Comparison of ENCODE assay signal across 12 cellular contexts in genomic region chr10:43323245-43323644, GRCh38. TPM values are rescaled to one million over a fixed set of nuclear protein-coding genes. Genes with fewer than 3 reads are reported as not detected.
DNase-seq lines count a peak whose midpoint lies in the region; ATAC-seq and TF ChIP-seq lines count a peak whose summit lies in the region.
"Had no signal": no experiment of that assay in that cellular context is flagged by ENCODE, and none has a peak within 500 bp of the region (broad histone marks: within the 10 kb centered on the region; RNA-seq: fewer than 3 reads in every experiment).

No MANE protein-coding gene starts in this region.

- no peaks in the 10 kb centered on the region for H3K36me3 ChIP-seq in cardiac muscle cell
- no peaks in the 10 kb centered on the region for H3K36me3 ChIP-seq in ectodermal cell (ENCODE audit: control insufficient read depth, insufficient read depth, low read length)
- no peaks in the 10 kb centered on the region for H3K36me3 ChIP-seq in tibial nerve
- no peaks in the 10 kb centered on the region for H3K36me3 ChIP-seq in HAP-1 (replicated peaks)
- H3K36me3 ChIP-seq: BLaER1, WERI-Rb-1 had no signal

- peaks cover 9 to 21% (median 14%) of the 10 kb centered on the region in 3 donors for H3K4me1 Mint-ChIP-seq in naive B cell

- no peaks in the 10 kb centered on the region for H3K9me3 Mint-ChIP-seq in naive B cell

- no peak for TF ChIP-seq CTCF in cardiac muscle cell (IDR thresholded peaks at IDR 0.05; ENCODE audit: low read depth, low read length)
- TF ChIP-seq CTCF in tibial nerve (IDR thresholded peaks at IDR 0.05), result no peak

- in situ Hi-C loops in HAP-1 (cut with MboI; ENCODE audit: low sequenced_read_pairs), result no loop called here

- no peaks in the 10 kb centered on the region for H3K36me3 Mint-ChIP-seq in naive B cell

- TF ChIP-seq POLR2A in tibial nerve (IDR thresholded peaks at IDR 0.05) (no peak), erythroblast (IDR thresholded peaks at IDR 0.05; ENCODE audit: low read length) (no peak)

- H3K9me3 ChIP-seq in cardiac muscle cell (ENCODE audit: low read depth), result no peaks in the 10 kb centered on the region
- no peaks in the 10 kb centered on the region for H3K9me3 ChIP-seq in ectodermal cell (ENCODE audit: control insufficient read depth, low read length)
- H3K9me3 ChIP-seq in tibial nerve, result no peaks in the 10 kb centered on the region
- H3K9me3 ChIP-seq in HAP-1, result 0 out of 2 replicates have a peak, but pooled peaks cover 2% of the 10 kb centered on the region
- H3K9me3 ChIP-seq: BLaER1 had no signal

- peak overlapping the region; percentile 17 for H3K4me3 ChIP-seq in cardiac muscle cell
- peak overlapping the region; percentile 27 for H3K4me3 ChIP-seq in ectodermal cell (ENCODE audit: insufficient read depth, low read depth, low read length)
- H3K4me3 ChIP-seq in tibial nerve, result peak overlapping the region in 3 of 4 donors; percentile 24 to 50 (median 35)
- no peak overlapping the region for H3K4me3 ChIP-seq in HAP-1
- H3K4me3 ChIP-seq: BLaER1 had no signal

- no peak overlapping the region for H3K27ac Mint-ChIP-seq in naive B cell

- no peak for TF ChIP-seq EP300 in tibial nerve (IDR thresholded peaks at IDR 0.05)

- DNase-seq in cardiac muscle cell (ENCODE audit: low read depth in 1 of 2, low spot score in 1 of 2) (no peak), Right ventricle myocardium inferior (ENCODE audit: missing footprints) (no peak), naive B cell (no peak), tibial nerve (ENCODE audit: low spot score in 2 of 2) (no peak), erythroblast (lab: John Stamatoyannopoulos, UW) (no peak), HAP-1 (ENCODE audit: low spot score in 2 of 2) (no peak), SW 1271 (lab: John Stamatoyannopoulos, UW) (no peak)
- DNase-seq: WERI-Rb-1 had no signal

- WGBS in ectodermal cell, 2 experiments, result 62 to 66% methylated on average over 13 of the region's 14 CpGs
- 61 to 62% methylated on average over 14 of the region's 14 CpGs for WGBS in tibial nerve, 2 donors

- H3K4me1 ChIP-seq in cardiac muscle cell (ENCODE audit: low read depth) (peaks cover 4% of the 10 kb centered on the region), ectodermal cell (ENCODE audit: control insufficient read depth, insufficient read depth, low read length) (peaks cover 5% of the 10 kb centered on the region), tibial nerve (peaks cover 0 to 11% (median 0%) of the 10 kb centered on the region in 4 donors), HAP-1 (peaks cover 15% of the 10 kb centered on the region)
- H3K4me1 ChIP-seq: BLaER1 had no signal

- peaks cover 25 to 46% (median 45%) of the 10 kb centered on the region in 3 donors for H3K27me3 Mint-ChIP-seq in naive B cell

- no peaks in the 10 kb centered on the region for H3K27me3 ChIP-seq in cardiac muscle cell
- no peaks in the 10 kb centered on the region for H3K27me3 ChIP-seq in ectodermal cell (ENCODE audit: control insufficient read depth, insufficient read depth, low read length, poor library complexity, severe bottlenecking)
- no peaks in the 10 kb centered on the region for H3K27me3 ChIP-seq in tibial nerve
- no peaks in the 10 kb centered on the region for H3K27me3 ChIP-seq in HAP-1 (ENCODE audit: low read depth)
- H3K27me3 ChIP-seq: BLaER1 had no signal

- intact Hi-C loops in Right ventricle myocardium inferior (cut with DNase I), result no loop called here

- no peak for ATAC-seq in Right ventricle myocardium inferior
- no peak for ATAC-seq in naive B cell (ENCODE audit: low read depth in 2 of 2)

- peak overlapping the region in 6 of 8 donors; percentile 10 to 76 (median 60) for H3K4me3 Mint-ChIP-seq in naive B cell

- H3K27ac ChIP-seq in cardiac muscle cell (no peak overlapping the region), ectodermal cell (ENCODE audit: insufficient read depth, low read depth, low read length, poor library complexity, severe bottlenecking) (no peak overlapping the region), tibial nerve (peak overlapping the region in 2 of 4 donors; percentile 26 to 73)
- H3K27ac ChIP-seq: BLaER1, WERI-Rb-1 had no signal

RNA-seq across cellular contexts. Expression of gene FXYD4, which starts 48.2 kb away (rescaled TPM):
- total RNA-seq in cardiac muscle cell (not detected in 2 replicates), Right ventricle myocardium inferior (not detected), tibial nerve (not detected)
- polyA plus RNA-seq in cardiac muscle cell (0.67 TPM in 1 of 2 replicates, not detected in the other), naive B cell (ENCODE audit: low read depth in 6 of 6) (not detected)
- not detected for polyA plus RNA-seq in ectodermal cell (2013, experiment 1 of 4)
- not detected for polyA plus RNA-seq in ectodermal cell (2013, experiment 2 of 4)
- polyA plus RNA-seq in ectodermal cell (2013, experiment 3 of 4), result not detected
- not detected for polyA plus RNA-seq in ectodermal cell (2013, experiment 4 of 4)
- total RNA-seq: MCF 10A, skeletal muscle tissue had no signal

RNA-seq across cellular contexts. Expression of gene RASGEF1A, which starts 56.4 kb away (rescaled TPM):
- total RNA-seq in cardiac muscle cell (3.4 and 4.2 TPM in 2 replicates), Right ventricle myocardium inferior (1.4 TPM), tibial nerve (10 to 100 TPM in 3 of 4 donors, 1 to 10 TPM in 1; 7.5 to 39.0 (median 13.1) TPM)
- polyA plus RNA-seq in cardiac muscle cell (0.91 and 4.4 TPM in 2 replicates), naive B cell (ENCODE audit: low read depth in 6 of 6) (under 1 TPM in 5 of 6 donors, not detected in 1; 0.21 to 0.73 (median 0.37) TPM)
- 5.8 TPM for polyA plus RNA-seq in ectodermal cell (2013, experiment 1 of 4)
- polyA plus RNA-seq in ectodermal cell (2013, experiment 2 of 4), result 4.3 TPM
- 3.8 TPM for polyA plus RNA-seq in ectodermal cell (2013, experiment 3 of 4)
- 4.6 TPM for polyA plus RNA-seq in ectodermal cell (2013, experiment 4 of 4)
- total RNA-seq: MCF 10A had no signal
